Comparison of ENCODE assay signal across 9 cellular contexts in genomic region chr6:116616757-116617093, GRCh38. TPM values are rescaled to one million over a fixed set of nuclear protein-coding genes. Genes with fewer than 3 reads are reported as not detected.
DNase-seq lines count a peak whose midpoint lies in the region; FAIRE-seq and TF ChIP-seq lines count a peak whose summit lies in the region.
"Had no signal": no experiment of that assay in that cellular context is flagged by ENCODE, and none has a peak within 500 bp of the region (broad histone marks: within the 10 kb centered on the region; RNA-seq: fewer than 3 reads in every experiment).

No MANE protein-coding gene starts in this region.

- H3K23ac ChIP-seq in mesendoderm (ENCODE audit: low read length), result no peak overlapping the region

- no peaks in the 10 kb centered on the region for H3K9me3 ChIP-seq in duodenal mucosa (ENCODE audit: control insufficient read depth in 1 of 2, low read length in 2 of 2)

- H2BK5ac ChIP-seq in mesendoderm (ENCODE audit: low read length), result no peak overlapping the region

- H2AK5ac ChIP-seq in mesendoderm (ENCODE audit: low read length), result no peak overlapping the region

- H3K56ac ChIP-seq in mesendoderm (ENCODE audit: low read length), result no peak overlapping the region

- no peak overlapping the region for H2BK15ac ChIP-seq in mesendoderm (replicated peaks; ENCODE audit: low read depth)

- peak overlapping the region; percentile 49 for H3K4me2 ChIP-seq in mesendoderm (ENCODE audit: low read length)

- no peak overlapping the region for H4K8ac ChIP-seq in mesendoderm (ENCODE audit: low read depth, low read length)

- H3K36me3 ChIP-seq in duodenal mucosa (ENCODE audit: control insufficient read depth in 1 of 2, insufficient read depth in 2 of 2, low read length in 2 of 2) (no peaks in the 10 kb centered on the region), mesendoderm (ENCODE audit: control insufficient read depth, insufficient read depth, low read length) (no peaks in the 10 kb centered on the region)

- H4K5ac ChIP-seq in mesendoderm (ENCODE audit: low read length), result no peak overlapping the region

- peaks cover 0 to 7% of the 10 kb centered on the region in 2 donors for H3K4me1 ChIP-seq in duodenal mucosa (ENCODE audit: control insufficient read depth in 1 of 2, insufficient read depth in 2 of 2, low read length in 2 of 2)
- H3K4me1 ChIP-seq in mesendoderm (ENCODE audit: control insufficient read depth, low read depth, low read length), result no peaks in the 10 kb centered on the region

- TF ChIP-seq CTCF in HFF-Myc (IDR thresholded peaks at IDR 0.05; ENCODE audit: low read depth, low read length, missing control alignments), result no peak

- no peak for FAIRE-seq in urothelium cell line (lab: Jason Lieb, UNC)

- peak overlapping the region; percentile 46 for H3K4me3 ChIP-seq in HFF-Myc (replicated peaks; ENCODE audit: low read depth, low read length)
- peak overlapping the region; percentile 66 to 74 for H3K4me3 ChIP-seq in duodenal mucosa (ENCODE audit: low read depth in 1 of 2, low read length in 2 of 2)
- peak overlapping the region; percentile 8 for H3K4me3 ChIP-seq in mesendoderm (ENCODE audit: low read length)

- WGBS in mesendoderm (ENCODE audit: extremely low coverage, insufficient coverage, low lambda C conversion rate), result no CpG with 5 or more reads among the region's 15 CpGs

- DNase-seq in G401 (ENCODE audit: low spot score) (peak; percentile 13), HFF-Myc (ENCODE audit: extremely low read depth, low read depth) (no peak), RPMI8226 (peak; percentile 43), mesendoderm (peak; percentile 32), urothelium cell line (ENCODE audit: low spot score) (peak; percentile 13), NCI-H2107 treated with DMSO at 0.1 percent for 48 hours (lab: John Stamatoyannopoulos, UW; ENCODE audit: unreplicated experiment) (no peak), HK-2 (ENCODE audit: unreplicated experiment) (no peak)

- H3K9ac ChIP-seq in duodenal mucosa (ENCODE audit: low read depth in 1 of 2, low read length in 2 of 2) (peak overlapping the region; percentile 7 to 22), mesendoderm (ENCODE audit: low read length) (no peak overlapping the region)

- H2BK120ac ChIP-seq in mesendoderm (ENCODE audit: low read depth, low read length), result no peak overlapping the region

- H3K18ac ChIP-seq in mesendoderm (ENCODE audit: low read length), result no peak overlapping the region

- H3K27me3 ChIP-seq in duodenal mucosa (ENCODE audit: control insufficient read depth in 1 of 2, insufficient read depth in 2 of 2, low read length in 2 of 2) (peaks cover 0 to 12% of the 10 kb centered on the region in 2 donors), mesendoderm (ENCODE audit: insufficient read depth, low read length, poor library complexity) (peaks cover 5% of the 10 kb centered on the region)

- H3K4ac ChIP-seq in mesendoderm (ENCODE audit: low read depth, low read length), result no peak overlapping the region

- H3K79me1 ChIP-seq in mesendoderm (ENCODE audit: low read length), result no peaks in the 10 kb centered on the region

- in situ Hi-C loops in G401 (cut with HindIII; ENCODE audit: low sequenced_read_pairs), result no loop called here

- H3K27ac ChIP-seq in duodenal mucosa (ENCODE audit: low read depth, low read length) (no peak overlapping the region), mesendoderm (ENCODE audit: low read depth, low read length) (no peak overlapping the region)

- H3K79me2 ChIP-seq in mesendoderm (ENCODE audit: control insufficient read depth, insufficient read depth, low read length), result no peaks in the 10 kb centered on the region

RNA-seq across cellular contexts. Expression of gene RSPH4A, which starts 0.4 kb away (rescaled TPM):
- 0.31 and 1.3 TPM in 2 replicates for total RNA-seq in G401 (2014; rRNA removed; shearing (Covaris generic))
- polyA plus RNA-seq in mesendoderm (2013, experiment 1 of 2), result 0.44 TPM
- 0.43 TPM for polyA plus RNA-seq in mesendoderm (2013, experiment 2 of 2)
- total RNA-seq: RPMI7951 had no signal

RNA-seq across cellular contexts. Expression of gene RWDD1, which starts 45.4 kb away (rescaled TPM):
- total RNA-seq in G401 (2014; rRNA removed; shearing (Covaris generic)), result 36.6 and 50.3 TPM in 2 replicates
- polyA plus RNA-seq in mesendoderm (2013, experiment 1 of 2), result 165 TPM
- 172 TPM for polyA plus RNA-seq in mesendoderm (2013, experiment 2 of 2)

RNA-seq across cellular contexts. Expression of gene ZUP1, which starts 51.8 kb away (rescaled TPM):
- total RNA-seq in G401 (2014; rRNA removed; shearing (Covaris generic)), result 7.0 and 13.9 TPM in 2 replicates
- 12.2 TPM for polyA plus RNA-seq in mesendoderm (2013, experiment 1 of 2)
- polyA plus RNA-seq in mesendoderm (2013, experiment 2 of 2), result 11.7 TPM

Comparison
In these comparisons a context has a peak if more than half of its experiments do, and no peak if none do; other contexts are left out.
1. DNase-seq: peak in G401 (single experiment), RPMI8226 (single experiment), mesendoderm (single experiment) and urothelium cell line (single experiment); none in HFF-Myc (single experiment), NCI-H2107 treated with DMSO at 0.1 percent for 48 hours (single experiment) and HK-2 (single experiment).
2. H3K4me3 ChIP-seq: peak in every context shown above with its lines; median percentile 70 in duodenal mucosa; 46 in HFF-Myc; 8 in mesendoderm.